29 cellular contexts compared by ENCODE assay signal in genomic region chr19:47082493-47082892, GRCh38.
"Had no signal": no experiment of that assay in that cellular context is flagged by ENCODE, and none has a peak within 500 bp of the region (broad histone marks: within the 10 kb centered on the region; RNA-seq: fewer than 3 reads in every experiment).

No MANE protein-coding gene starts in this region.

- H3K27ac Mint-ChIP-seq: dendritic cell treated with granulocyte-macrophage colony-stimulating factor and Interleukin-4, amounts not matched to agents 40 ng/mL and 50 ng/mL, for 4 days; effector memory CD8-positive, alpha-beta T cell had no signal

- H3K4me3 ChIP-seq: colonic mucosa, coronary artery, dorsolateral prefrontal cortex, esophagus muscularis mucosa, esophagus squamous epithelium, gastrocnemius medialis, gastroesophageal sphincter, heart left ventricle, heart right ventricle had no signal

- H3K4me1 ChIP-seq: foreskin keratinocyte, gastrocnemius medialis had no signal

- H3K9me3 Mint-ChIP-seq: dendritic cell treated with granulocyte-macrophage colony-stimulating factor and Interleukin-4, amounts not matched to agents 40 ng/mL and 50 ng/mL, for 4 days; effector memory CD8-positive, alpha-beta T cell; endodermal cell had no signal

- H3K27ac ChIP-seq: colonic mucosa, coronary artery, dorsolateral prefrontal cortex, epithelial cell of prostate, esophagus muscularis mucosa, esophagus squamous epithelium, foreskin keratinocyte, gastrocnemius medialis, gastroesophageal sphincter, heart left ventricle, heart right ventricle had no signal

- FAIRE-seq: colon, endometrium, endothelial cell of umbilical vein, frontal cortex had no signal

- H3K27me3 Mint-ChIP-seq: dendritic cell treated with granulocyte-macrophage colony-stimulating factor and Interleukin-4, amounts not matched to agents 40 ng/mL and 50 ng/mL, for 4 days; effector memory CD8-positive, alpha-beta T cell had no signal

- ATAC-seq: effector memory CD8-positive, alpha-beta T cell; esophagus mucosa; foreskin keratinocyte; gastrocnemius medialis; gastroesophageal sphincter; heart left ventricle; heart right ventricle had no signal

- H3K9me3 ChIP-seq: colonic mucosa, esophagus muscularis mucosa, esophagus squamous epithelium, gastrocnemius medialis, gastroesophageal sphincter, heart left ventricle, heart right ventricle had no signal

- H3K27me3 ChIP-seq: colonic mucosa, dorsolateral prefrontal cortex, esophagus muscularis mucosa, esophagus squamous epithelium, foreskin keratinocyte, gastrocnemius medialis, gastroesophageal sphincter, heart left ventricle, heart right ventricle had no signal

- DNase-seq: colonic mucosa; cortex of kidney; dermis blood vessel endothelial cell; dorsolateral prefrontal cortex; effector CD4-positive, alpha-beta T cell; effector CD8-positive, alpha-beta T cell; effector memory CD4-positive, alpha-beta T cell; effector memory CD8-positive, alpha-beta T cell; endodermal cell; erythroblast; esophagus squamous epithelium; foreskin fibroblast; foreskin keratinocyte; foreskin melanocyte; gastrocnemius medialis; glutamatergic neuron; head of caudate nucleus; heart left ventricle; heart right ventricle had no signal

- H3K4me3 Mint-ChIP-seq: dendritic cell treated with granulocyte-macrophage colony-stimulating factor and Interleukin-4, amounts not matched to agents 40 ng/mL and 50 ng/mL, for 4 days; effector memory CD8-positive, alpha-beta T cell; endodermal cell had no signal
